In the genomic region with DNA sequence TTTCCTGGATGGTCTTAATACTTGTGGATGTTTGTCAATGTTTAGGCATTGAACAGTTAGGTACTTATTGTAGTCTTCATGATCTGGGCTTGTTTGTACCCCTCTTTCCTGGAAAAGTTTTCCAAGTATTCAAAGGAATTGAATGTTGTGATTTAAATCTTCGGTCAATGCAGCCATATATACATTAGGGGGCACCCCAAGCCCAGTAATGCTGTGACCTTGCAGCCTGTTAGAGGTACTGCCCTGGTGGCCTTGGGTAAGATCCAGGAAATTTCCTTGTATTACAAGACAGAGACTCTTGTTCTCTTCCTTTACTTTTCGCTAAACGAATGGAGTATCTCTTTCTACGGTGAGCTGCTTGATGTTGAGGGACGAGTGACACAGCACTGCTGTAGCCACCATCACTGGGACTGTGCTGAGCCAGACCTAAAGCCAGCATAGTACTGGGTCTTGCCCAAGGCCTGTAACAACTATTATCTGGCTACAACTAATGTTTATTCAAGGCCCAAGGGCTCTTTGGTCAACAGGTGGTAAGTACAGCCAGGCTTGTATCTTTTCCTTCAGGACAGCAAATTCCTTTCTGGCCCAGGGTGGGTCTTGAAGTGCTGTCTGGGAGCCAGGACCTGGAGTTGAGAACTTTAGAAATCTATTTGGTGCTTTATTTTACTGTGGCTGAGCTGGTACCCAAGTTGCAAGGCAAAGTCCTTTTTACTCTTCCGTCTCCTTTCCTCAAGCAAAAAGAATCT, we compare ENCODE assay signal across 8 cellular contexts.
DNase-seq lines count a peak whose midpoint lies in the region; ATAC-seq and TF ChIP-seq lines count a peak whose summit lies in the region.

No MANE protein-coding gene starts in this region.

- no peaks in the 10 kb centered on the region for H3K9me3 ChIP-seq in psoas muscle

- no peaks in the 10 kb centered on the region for H3K36me3 ChIP-seq in psoas muscle (ENCODE audit: insufficient read depth in 1 of 2, low read depth in 1 of 2)

- ATAC-seq in GM18909 (IDR thresholded peaks at IDR 0.05; ENCODE audit: poor library complexity, unreplicated experiment) (peak; percentile 79), HG02938 (IDR thresholded peaks at IDR 0.05; ENCODE audit: unreplicated experiment) (peak; percentile 67), psoas muscle (no peak)

- H3K9me3 Mint-ChIP-seq in activated T-cell treated with anti-CD3 and anti-CD28 coated beads, Interleukin-2, amount 50 U/mL, for 24 hours, result peaks cover 9% of the 10 kb centered on the region
- H3K9me3 Mint-ChIP-seq in activated T-helper 2 cell treated with anti-CD3 and anti-CD28 coated beads, Interferon-gamma antibody, Interleukin-2, Interleukin-4, amounts not matched to agents 10 μg/mL and 5 μg/mL and 100 μg/mL, durations not matched to agents 14 hours and 24 hours and 36 hours, result no peaks in the 10 kb centered on the region

- DNase-seq in SK-N-DZ (ENCODE audit: low spot score) (peak; percentile 26), psoas muscle (no peak), GM03348 (ENCODE audit: low spot score) (no peak), SIG-M5 (lab: John Stamatoyannopoulos, UW) (no peak)
- no peak for DNase-seq in activated T-cell treated with anti-CD3 and anti-CD28 coated beads, Interleukin-2, amount 50 U/mL, for 24 hours
- DNase-seq in activated T-helper 2 cell treated with anti-CD3 and anti-CD28 coated beads, Interferon-gamma antibody, Interleukin-2, Interleukin-4, amounts not matched to agents 10 μg/mL and 5 μg/mL and 100 μg/mL, durations not matched to agents 14 hours and 24 hours and 36 hours (ENCODE audit: low spot score), result no peak

- no peak overlapping the region for H3K27ac Mint-ChIP-seq in activated T-cell treated with anti-CD3 and anti-CD28 coated beads, Interleukin-2, amount 50 U/mL, for 24 hours
- H3K27ac Mint-ChIP-seq in activated T-helper 2 cell treated with anti-CD3 and anti-CD28 coated beads, Interferon-gamma antibody, Interleukin-2, Interleukin-4, amounts not matched to agents 10 μg/mL and 5 μg/mL and 100 μg/mL, durations not matched to agents 14 hours and 24 hours and 36 hours, result no peak overlapping the region

- H3K4me3 ChIP-seq in psoas muscle, result no peak overlapping the region

- H3K4me1 ChIP-seq in psoas muscle, result no peaks in the 10 kb centered on the region

- no peaks in the 10 kb centered on the region for H3K4me1 Mint-ChIP-seq in activated T-cell treated with anti-CD3 and anti-CD28 coated beads, Interleukin-2, amount 50 U/mL, for 24 hours (ENCODE audit: low read depth)
- H3K4me1 Mint-ChIP-seq in activated T-helper 2 cell treated with anti-CD3 and anti-CD28 coated beads, Interferon-gamma antibody, Interleukin-2, Interleukin-4, amounts not matched to agents 10 μg/mL and 5 μg/mL and 100 μg/mL, durations not matched to agents 14 hours and 24 hours and 36 hours (ENCODE audit: low read depth), result no peaks in the 10 kb centered on the region

- H3K4me3 Mint-ChIP-seq in activated T-cell treated with anti-CD3 and anti-CD28 coated beads, Interleukin-2, amount 50 U/mL, for 24 hours, result no peak overlapping the region
- H3K4me3 Mint-ChIP-seq in activated T-helper 2 cell treated with anti-CD3 and anti-CD28 coated beads, Interferon-gamma antibody, Interleukin-2, Interleukin-4, amounts not matched to agents 10 μg/mL and 5 μg/mL and 100 μg/mL, durations not matched to agents 14 hours and 24 hours and 36 hours (ENCODE audit: low read depth), result no peak overlapping the region

- intact Hi-C loops in psoas muscle (cut with DNase I), result no loop called here
- intact Hi-C loops in activated T-helper 2 cell treated with anti-CD3 and anti-CD28 coated beads, Interferon-gamma antibody, Interleukin-2, Interleukin-4, amounts not matched to agents 10 μg/mL and 5 μg/mL and 100 μg/mL, durations not matched to agents 14 hours and 24 hours and 36 hours (cut with micrococcal nuclease), result no loop called here

- H3K36me3 Mint-ChIP-seq in activated T-cell treated with anti-CD3 and anti-CD28 coated beads, Interleukin-2, amount 50 U/mL, for 24 hours (ENCODE audit: low read depth), result no peaks in the 10 kb centered on the region
- no peaks in the 10 kb centered on the region for H3K36me3 Mint-ChIP-seq in activated T-helper 2 cell treated with anti-CD3 and anti-CD28 coated beads, Interferon-gamma antibody, Interleukin-2, Interleukin-4, amounts not matched to agents 10 μg/mL and 5 μg/mL and 100 μg/mL, durations not matched to agents 14 hours and 24 hours and 36 hours (ENCODE audit: low read depth)

- H3K27me3 ChIP-seq in psoas muscle (ENCODE audit: insufficient read depth in 3 of 3, low read length in 2 of 3), result no peaks in the 10 kb centered on the region

- H3K27me3 Mint-ChIP-seq in activated T-cell treated with anti-CD3 and anti-CD28 coated beads, Interleukin-2, amount 50 U/mL, for 24 hours, result no peaks in the 10 kb centered on the region
- no peaks in the 10 kb centered on the region for H3K27me3 Mint-ChIP-seq in activated T-helper 2 cell treated with anti-CD3 and anti-CD28 coated beads, Interferon-gamma antibody, Interleukin-2, Interleukin-4, amounts not matched to agents 10 μg/mL and 5 μg/mL and 100 μg/mL, durations not matched to agents 14 hours and 24 hours and 36 hours (ENCODE audit: low read depth)

- peak; percentile 10 for TF ChIP-seq CTCF in psoas muscle (IDR thresholded peaks at IDR 0.05)

- H3K27ac ChIP-seq in psoas muscle, result no peak overlapping the region

- WGBS in psoas muscle, 3 donors, result 70 to 75% (median 72%) methylated on average over 6 of the region's 6 CpGs

Comparison
In these comparisons a context has a peak if more than half of its experiments do, and no peak if none do; other contexts are left out.
1. ATAC-seq: peak in GM18909 (single experiment) and HG02938 (single experiment); none in psoas muscle (0 of 4).